Comparison of ENCODE assay signal across 29 cellular contexts in genomic region chr2:137806102-137806805, GRCh38.
"Had no signal": no experiment of that assay in that cellular context is flagged by ENCODE, and none has a peak within 500 bp of the region (broad histone marks: within the 10 kb centered on the region; RNA-seq: fewer than 3 reads in every experiment).

No MANE protein-coding gene starts in this region.

- FAIRE-seq: astrocyte, bronchial epithelial cell, colon had no signal

- H3K4me2 ChIP-seq: hepatocyte had no signal

- H3K36me3 ChIP-seq: brain microvascular endothelial cell, esophagus squamous epithelium, gastroesophageal sphincter, heart right ventricle had no signal

- H3K4me3 ChIP-seq: esophagus squamous epithelium, gastroesophageal sphincter, heart right ventricle, hepatocyte had no signal

- ATAC-seq: activated CD4-positive, alpha-beta T cell treated with anti-CD3 and anti-CD28 coated beads for 36 hours; activated CD8-positive, alpha-beta memory T cell treated with anti-CD3 and anti-CD28 coated beads, Interleukin-2, amount 10 ng/mL, durations not matched to agents 7 days and 5 days; activated CD8-positive, alpha-beta T cell treated with anti-CD3 and anti-CD28 coated beads, Interleukin-2, amount 10 ng/mL, durations not matched to agents 7 days and 5 days; effector memory CD8-positive, alpha-beta T cell; gastroesophageal sphincter; heart right ventricle had no signal

- H2AFZ ChIP-seq: hepatocyte had no signal

- DNase-seq: activated CD4-positive, alpha-beta memory T cell treated with anti-CD3 and anti-CD28 coated beads for 36 hours; activated CD4-positive, alpha-beta T cell treated with anti-CD3 and anti-CD28 coated beads for 36 hours; activated CD4-positive, alpha-beta T cell treated with anti-CD3 and anti-CD28 coated beads, Interleukin-2, amount 10 ng/mL, durations not matched to agents 24 days and 14 days; activated CD4-positive, CD25-positive, alpha-beta regulatory T cell; activated CD4-positive, CD25-positive, alpha-beta regulatory T cell treated with anti-CD3 and anti-CD28 coated beads, Interleukin-2, amount 50 U/mL, for 72 hours; activated CD8-positive, alpha-beta memory T cell treated with anti-CD3 and anti-CD28 coated beads, Interleukin-2, amount 10 ng/mL, durations not matched to agents 7 days and 5 days; activated CD8-positive, alpha-beta memory T cell treated with anti-CD3 and anti-CD28 coated beads, Interleukin-2, amount 50 U/mL, for 4 hours; activated CD8-positive, alpha-beta T cell treated with anti-CD3 and anti-CD28 coated beads, Interleukin-2, amount 10 ng/mL, durations not matched to agents 7 days and 5 days; activated effector memory CD4-positive, alpha-beta T cell treated with anti-CD3 and anti-CD28 coated beads, Interleukin-2, amount 50 U/mL, for 16 hours; activated naive CD4-positive, alpha-beta T cell treated with anti-CD3 and anti-CD28 coated beads for 36 hours; activated T-cell treated with anti-CD3 and anti-CD28 coated beads, Interleukin-2, amount 50 U/mL, for 1 hour; activated T-cell treated with anti-CD3 and anti-CD28 coated beads, Interleukin-2, amount 50 U/mL, for 48 hours; amniotic stem cell; anterior cingulate cortex; brain microvascular endothelial cell; cortex of kidney; dermis blood vessel endothelial cell; effector CD4-positive, alpha-beta T cell; effector memory CD8-positive, alpha-beta T cell; erythroblast; esophagus squamous epithelium; foreskin melanocyte; heart right ventricle; T-helper 2 cell had no signal

- H3K79me2 ChIP-seq: hepatocyte had no signal

- H3K27me3 ChIP-seq: brain microvascular endothelial cell, esophagus squamous epithelium, gastroesophageal sphincter, heart right ventricle, hepatocyte had no signal

- H3K4me1 ChIP-seq: gastroesophageal sphincter, heart right ventricle had no signal

- H3K27ac ChIP-seq: brain microvascular endothelial cell, gastroesophageal sphincter, heart right ventricle, hepatocyte had no signal
